21 cellular contexts compared by ENCODE assay signal in the genomic region with DNA sequence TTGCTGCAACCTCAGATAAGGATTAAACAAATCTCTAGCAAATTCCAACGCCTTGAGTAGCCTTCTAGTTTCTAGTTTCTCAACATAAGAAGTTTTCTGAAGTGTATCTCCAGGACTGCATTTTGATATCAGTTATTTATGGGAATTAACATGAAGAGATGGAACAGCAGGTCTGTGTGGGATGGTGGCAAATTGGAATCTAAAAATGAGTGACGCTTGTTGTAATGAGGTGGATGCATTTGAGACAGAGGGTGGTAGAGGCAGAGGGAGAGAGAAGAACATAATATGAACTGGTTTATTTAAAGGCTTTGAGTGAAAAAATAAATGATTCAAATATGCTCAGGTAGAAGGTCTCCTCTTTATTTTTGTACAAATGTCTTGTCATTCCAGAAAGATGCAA.
A peak's percentile ranks its signal among the peaks of the same experiment; 100 is the strongest.
DNase-seq lines count a peak whose midpoint lies in the region; ATAC-seq and TF ChIP-seq lines count a peak whose summit lies in the region.
"Had no signal": no experiment of that assay in that cellular context is flagged by ENCODE, and none has a peak within 500 bp of the region (broad histone marks: within the 10 kb centered on the region; RNA-seq: fewer than 3 reads in every experiment).

No MANE protein-coding gene starts in this region.

- H3K9ac ChIP-seq in IMR-90 (ENCODE audit: low read depth, low read length): no peak overlapping the region
- H3K9ac ChIP-seq: BLaER1 had no signal

- no peak overlapping the region for H2AK9ac ChIP-seq in IMR-90 (replicated peaks; ENCODE audit: low read depth, low read length, poor library complexity)

- no peak overlapping the region for H4K8ac ChIP-seq in IMR-90 (ENCODE audit: low read depth in 2 of 2, low read length in 2 of 2)

- H3K4ac ChIP-seq in IMR-90 (ENCODE audit: low read depth, low read length): no peak overlapping the region

- H3K27ac Mint-ChIP-seq in neural crest cell (ENCODE audit: unreplicated experiment): peak overlapping the region; percentile 9
- H3K27ac Mint-ChIP-seq: CD14-positive monocyte; CD4-positive, alpha-beta memory T cell; CD4-positive, CD25-positive, alpha-beta regulatory T cell; CD8-positive, alpha-beta memory T cell had no signal

- no peaks in the 10 kb centered on the region for H4K20me1 ChIP-seq in IMR-90 (ENCODE audit: insufficient read depth, low read length)
- H4K20me1 ChIP-seq: BLaER1 had no signal

- no peak overlapping the region for H3K56ac ChIP-seq in IMR-90 (ENCODE audit: extremely low read depth, insufficient read depth, low read length)

- in situ Hi-C loops in IMR-90 (cut with MboI; ENCODE audit: low sequenced_read_pairs): no loop called here

- ATAC-seq in IMR-90 (ENCODE audit: low read depth): peak; percentile 32; the same call in 1 of the 2 replicates
- ATAC-seq: A549 had no signal

- no peak overlapping the region for H2BK120ac ChIP-seq in IMR-90 (ENCODE audit: low read depth, low read length)

- H3K9me3 Mint-ChIP-seq in neural crest cell: no peaks in the 10 kb centered on the region

- H2BK5ac ChIP-seq in IMR-90 (ENCODE audit: low read depth, low read length, poor library complexity, severe bottlenecking): no peak overlapping the region

- no peak overlapping the region for H2AK5ac ChIP-seq in IMR-90 (ENCODE audit: low read depth, low read length)

- POLR2A ChIA-PET in IMR-90 (lab: Charles Lee; ENCODE audit: unreplicated experiment): no interaction called here

- H3K27ac ChIP-seq in IMR-90 (ENCODE audit: insufficient read depth, low read length): no peak overlapping the region
- H3K27ac ChIP-seq: A549, BLaER1 had no signal

- no peak overlapping the region for H3K14ac ChIP-seq in IMR-90 (replicated peaks; ENCODE audit: low read depth, low read length)

- no peaks in the 10 kb centered on the region for H3K36me3 Mint-ChIP-seq in neural crest cell (ENCODE audit: low read depth)
- H3K36me3 Mint-ChIP-seq: CD14-positive monocyte; CD4-positive, alpha-beta memory T cell; CD4-positive, CD25-positive, alpha-beta regulatory T cell; CD8-positive, alpha-beta memory T cell had no signal

- no peak overlapping the region for H3K4me3 ChIP-seq in IMR-90 (ENCODE audit: insufficient read depth, low read depth, low read length)
- H3K4me3 ChIP-seq: A549, BLaER1 had no signal

- H3K9me1 ChIP-seq in IMR-90 (ENCODE audit: insufficient read depth, low read length): no peaks in the 10 kb centered on the region

- no peak overlapping the region for H4K91ac ChIP-seq in IMR-90 (ENCODE audit: insufficient read depth, low read depth, low read length)

- H2BK20ac ChIP-seq in IMR-90 (ENCODE audit: low read depth, low read length): no peak overlapping the region

- H3K27me3 Mint-ChIP-seq in neural crest cell (ENCODE audit: low read depth): no peaks in the 10 kb centered on the region
- H3K27me3 Mint-ChIP-seq: CD4-positive, alpha-beta memory T cell; CD4-positive, CD25-positive, alpha-beta regulatory T cell; CD8-positive, alpha-beta memory T cell had no signal

- no peak overlapping the region for H2AFZ ChIP-seq in IMR-90 (replicated peaks; ENCODE audit: low read length, poor library complexity)

- no peaks in the 10 kb centered on the region for H3K27me3 ChIP-seq in IMR-90 (ENCODE audit: control insufficient read depth, insufficient read depth, low read length)
- H3K27me3 ChIP-seq: BE2C, BLaER1 had no signal

- intact Hi-C loops in IMR-90 (cut with micrococcal nuclease): no loop called here

- H4K5ac ChIP-seq in IMR-90 (ENCODE audit: low read depth, low read length): no peak overlapping the region

- no peaks in the 10 kb centered on the region for H3K9me3 ChIP-seq in IMR-90 (ENCODE audit: control insufficient read depth, insufficient read depth, low read length)
- H3K9me3 ChIP-seq: A549, BE2C, BLaER1 had no signal

- 100% methylated on average over 1 of the region's 2 CpGs; no CpG with 5 or more reads in 1 of the 2 experiments for WGBS in IMR-90 (ENCODE audit: extremely low coverage in 2 of 2, insufficient read length in 1 of 2), 2 experiments

- CTCF ChIA-PET in IMR-90 (lab: Yijun Ruan, JAX): no interaction called here

- H3K4me2 ChIP-seq in IMR-90 (ENCODE audit: low read depth, low read length): no peak overlapping the region; the same call in 1 of the 2 replicates
- H3K4me2 ChIP-seq: A549, BLaER1 had no signal

- peaks cover 27% of the 10 kb centered on the region for H3K4me1 Mint-ChIP-seq in neural crest cell
- H3K4me1 Mint-ChIP-seq: CD14-positive monocyte; CD4-positive, alpha-beta memory T cell; CD4-positive, CD25-positive, alpha-beta regulatory T cell; CD8-positive, alpha-beta memory T cell had no signal

- no peak for TF ChIP-seq POLR2A in IMR-90 (IDR thresholded peaks at IDR 0.05; ENCODE audit: low read depth, low read length)

- no peak overlapping the region for H3K18ac ChIP-seq in IMR-90 (ENCODE audit: low read depth, low read length)

- no peaks in the 10 kb centered on the region for H3K79me1 ChIP-seq in IMR-90 (ENCODE audit: low read depth in 1 of 2, low read length in 2 of 2)

- BruUV-seq in IMR-90 (replicated peaks; lab: Mats Ljungman, UMichigan): no TSS peak

- H3K23ac ChIP-seq in IMR-90 (ENCODE audit: low read depth, low read length): no peak overlapping the region

- DNase-seq in IMR-90: peak; percentile 4
- DNase-seq in inferior parietal cortex (ENCODE audit: extremely low spot score): peak; percentile 54
- no peak for DNase-seq in neural crest cell (ENCODE audit: low read depth, low spot score)
- peak; percentile 62 for DNase-seq in superior temporal gyrus (ENCODE audit: extremely low spot score)
- no peak for DNase-seq in NCI-H2107 (lab: John Stamatoyannopoulos, UW)
- DNase-seq in NCI-H1105 (lab: John Stamatoyannopoulos, UW): no peak
- no peak for DNase-seq in HT-29 (ENCODE audit: low spot score)
- DNase-seq in A172 (ENCODE audit: low spot score): no peak
- DNase-seq: 8988T; AML-193; BE2C; C1 segment of cervical spinal cord; CD4-positive, alpha-beta memory T cell; CD4-positive, CD25-positive, alpha-beta regulatory T cell; CD8-positive, alpha-beta memory T cell; COR-L47; DMS79 treated with DMSO at 0.1 percent for 48 hours; GF-D8 had no signal

- H3K4me1 ChIP-seq in IMR-90 (ENCODE audit: control insufficient read depth, insufficient read depth, low read length): no peaks in the 10 kb centered on the region
- H3K4me1 ChIP-seq: BE2C, BLaER1 had no signal

- no peak overlapping the region for H2BK15ac ChIP-seq in IMR-90 (ENCODE audit: low read depth, low read length)

- no peak for TF ChIP-seq RAD21 in IMR-90 (IDR thresholded peaks at IDR 0.05; ENCODE audit: low read length)

- no peaks in the 10 kb centered on the region for H3K36me3 ChIP-seq in IMR-90 (ENCODE audit: control insufficient read depth, insufficient read depth, low read length)
- H3K36me3 ChIP-seq: BE2C, BLaER1 had no signal

- TF ChIP-seq CTCF in IMR-90 (conservative IDR thresholded peaks at IDR 0.05; ENCODE audit: low read depth, low read length): no peak
- TF ChIP-seq CTCF in neural crest cell (conservative IDR thresholded peaks at IDR 0.05): no peak

- dilution Hi-C loops in IMR-90 (cut with HindIII; ENCODE audit: low sequenced_read_pairs, unreplicated experiment): no loop called here

- no peak overlapping the region for H3K4me3 Mint-ChIP-seq in neural crest cell
- H3K4me3 Mint-ChIP-seq: CD14-positive monocyte; CD4-positive, alpha-beta memory T cell; CD4-positive, CD25-positive, alpha-beta regulatory T cell; CD8-positive, alpha-beta memory T cell had no signal

TF ChIP-seq in IMR-90, 13 proteins besides CTCF, POLR2A, EP300 and RAD21:
- TF ChIP-seq MAZ (IDR thresholded peaks at IDR 0.05; ENCODE audit: borderline replicate concordance, low read depth, low read length) (no peak), RFX5 (IDR thresholded peaks at IDR 0.05; ENCODE audit: low read depth, low read length) (no peak), FOS (IDR thresholded peaks at IDR 0.05; ENCODE audit: low read depth, low read length) (no peak), USF2 (IDR thresholded peaks at IDR 0.05; ENCODE audit: low read depth, low read length) (no peak)

Comparison
In these comparisons a context has a peak if more than half of its experiments do, and no peak if none do; other contexts are left out.
1. DNase-seq: peak in IMR-90 (single experiment), inferior parietal cortex (single experiment) and superior temporal gyrus (single experiment); none in neural crest cell (single experiment), NCI-H2107 (single experiment), NCI-H1105 (single experiment), HT-29 (single experiment) and A172 (single experiment).